ENCODE assay signal across 7 cellular contexts in genomic region chrX:9708923-9709553, GRCh38. TPM values are rescaled to one million over a fixed set of nuclear protein-coding genes. Genes with fewer than 3 reads are reported as not detected.
DNase-seq lines count a peak whose midpoint lies in the region; ATAC-seq, FAIRE-seq and TF ChIP-seq lines count a peak whose summit lies in the region.

No MANE protein-coding gene starts in this region.

- no peaks in the 10 kb centered on the region for H4K20me1 ChIP-seq in smooth muscle cell (ENCODE audit: low read depth)

- H3K27me3 ChIP-seq in smooth muscle cell (ENCODE audit: low read depth) = no peaks in the 10 kb centered on the region

- WGBS in smooth muscle cell (ENCODE audit: low lambda C conversion rate) = 52% methylated on average over 17 of the region's 17 CpGs

- H3K9ac ChIP-seq in smooth muscle cell (ENCODE audit: low read depth) = no peak overlapping the region

- H3K36me3 ChIP-seq in smooth muscle cell (ENCODE audit: low read depth) = no peaks in the 10 kb centered on the region

- peak; percentile 80 for ATAC-seq in HG02642 (IDR thresholded peaks at IDR 0.05; ENCODE audit: poor library complexity, unreplicated experiment)

- H3K9me3 ChIP-seq in smooth muscle cell (replicated peaks; ENCODE audit: low read depth) = peaks cover 4% of the 10 kb centered on the region

- H3K79me2 ChIP-seq in smooth muscle cell (ENCODE audit: low read depth) = no peaks in the 10 kb centered on the region

- no peak overlapping the region for H2AFZ ChIP-seq in smooth muscle cell (ENCODE audit: low read depth)

- DNase-seq in NCI-H146 treated with DMSO at 0.1 percent for 48 hours (lab: John Stamatoyannopoulos, UW; ENCODE audit: unreplicated experiment) = peak; percentile 42
- peak; percentile 85 for DNase-seq in astrocyte of the hippocampus (ENCODE audit: low read depth, low spot score)
- peak in 50 of 51 donors; percentile 1 to 81 (median 35) for DNase-seq in hypothalamus (lab: John Stamatoyannopoulos, UW)
- peak; percentile 5 for DNase-seq in smooth muscle cell (lab: John Stamatoyannopoulos, UW; ENCODE audit: unreplicated experiment)

- peak; percentile 55 for FAIRE-seq in TTC549 (lab: Jason Lieb, UNC)

- H3K4me3 ChIP-seq in GM12875 (ENCODE audit: low read depth, low read length) = no peak overlapping the region
- H3K4me3 ChIP-seq in smooth muscle cell = no peak overlapping the region

- no peaks in the 10 kb centered on the region for H3F3A ChIP-seq in smooth muscle cell (ENCODE audit: low read depth)

- H3K4me2 ChIP-seq in smooth muscle cell = no peak overlapping the region

- peak; percentile 91 for TF ChIP-seq CTCF in GM12875 (IDR thresholded peaks at IDR 0.05; ENCODE audit: borderline replicate concordance, insufficient read depth, low read depth, low read length)
- peak; percentile 68 for TF ChIP-seq CTCF in smooth muscle cell (IDR thresholded peaks at IDR 0.05; ENCODE audit: borderline replicate concordance, insufficient read depth, poor library complexity, severe bottlenecking)

- H3K27ac ChIP-seq in smooth muscle cell (ENCODE audit: low read depth) = no peak overlapping the region

- no peaks in the 10 kb centered on the region for H3K4me1 ChIP-seq in smooth muscle cell (ENCODE audit: low read depth)

RNA-seq across cellular contexts. Expression of gene GPR143, which starts 56.6 kb away (rescaled TPM):
- 0.72 and 2.4 TPM in 2 replicates for total RNA-seq in smooth muscle cell
- polyA plus RNA-seq in smooth muscle cell = 1.4 and 5.6 TPM in 2 replicates

Comparison
In these comparisons a context has a peak if more than half of its experiments do, and no peak if none do; other contexts are left out.
1. DNase-seq: peak in every context shown above with its lines; median percentile 85 in astrocyte of the hippocampus; 42 in NCI-H146 treated with DMSO at 0.1 percent for 48 hours; 35 in hypothalamus; 5 in smooth muscle cell.